Comparison of ENCODE assay signal across 12 cellular contexts in the genomic region with DNA sequence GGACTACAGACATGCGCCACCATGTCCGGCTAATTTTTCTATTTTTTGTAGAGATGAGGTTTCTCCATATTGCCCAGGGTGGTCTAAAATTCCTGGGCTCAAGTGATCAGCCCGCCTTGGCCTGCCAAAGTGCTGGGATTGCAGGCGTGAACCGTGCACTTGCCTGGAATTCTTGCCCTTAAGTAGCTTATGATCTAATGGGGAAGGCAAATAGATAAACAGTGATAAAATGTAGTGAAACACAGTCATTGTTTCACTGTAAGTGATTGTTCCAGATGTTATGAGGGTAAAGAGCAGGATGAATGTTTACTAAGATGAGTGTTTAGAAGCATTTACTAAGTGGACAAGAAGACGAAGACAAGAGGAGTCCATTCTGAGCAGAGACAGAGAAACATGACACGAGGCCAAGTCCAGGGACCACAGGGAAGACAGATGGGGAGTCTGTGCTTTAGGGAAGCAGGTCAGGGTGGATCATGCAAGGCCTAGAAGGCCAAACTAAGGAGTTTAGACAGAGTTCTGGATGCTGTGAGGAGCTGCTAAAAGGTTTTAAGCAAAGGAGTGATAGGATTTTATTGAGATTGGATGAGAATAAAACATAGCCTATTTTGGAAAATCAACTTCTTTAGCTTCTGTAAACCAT. TPM values are rescaled to one million over a fixed set of nuclear protein-coding genes. Genes with fewer than 3 reads are reported as not detected.
DNase-seq lines count a peak whose midpoint lies in the region; TF ChIP-seq lines count a peak whose summit lies in the region.
"Had no signal": no experiment of that assay in that cellular context is flagged by ENCODE, and none has a peak within 500 bp of the region (broad histone marks: within the 10 kb centered on the region; RNA-seq: fewer than 3 reads in every experiment).

No MANE protein-coding gene starts in this region.

- peak overlapping the region; percentile 93 for H3K27ac ChIP-seq in cingulate gyrus (ENCODE audit: low read depth, low read length)
- H3K27ac ChIP-seq in muscle layer of duodenum (ENCODE audit: low read length), result peak overlapping the region; percentile 39
- H3K27ac ChIP-seq in testis, result peak overlapping the region; percentile 52 to 82

- H3K9me3 ChIP-seq in muscle layer of duodenum (ENCODE audit: control insufficient read depth in 1 of 2, low read length in 2 of 2) (no peaks in the 10 kb centered on the region), testis (no peaks in the 10 kb centered on the region)

- no peaks in the 10 kb centered on the region for H3K27me3 ChIP-seq in muscle layer of duodenum (ENCODE audit: low read depth, low read length)
- no peaks in the 10 kb centered on the region for H3K27me3 ChIP-seq in testis

- intact Hi-C loops in testis (cut with DNase I; ENCODE audit: low total_unique reads), result no loop called here

- H3K4me3 ChIP-seq in muscle layer of duodenum (ENCODE audit: low read depth in 1 of 2, low read length in 2 of 2) (no peak overlapping the region), testis (no peak overlapping the region)
- H3K4me3 ChIP-seq: lung had no signal

- no peaks in the 10 kb centered on the region for H3K36me3 ChIP-seq in muscle layer of duodenum (ENCODE audit: control insufficient read depth in 1 of 2, insufficient read depth in 2 of 2, low read length in 2 of 2)
- H3K36me3 ChIP-seq in testis (ENCODE audit: low read depth, missing control alignments), result no peaks in the 10 kb centered on the region

- no peak for TF ChIP-seq POLR2A in testis (IDR thresholded peaks at IDR 0.05)

- peaks cover 62 to 81% of the 10 kb centered on the region in 2 donors for H3K4me1 ChIP-seq in muscle layer of duodenum (ENCODE audit: control insufficient read depth in 1 of 2, insufficient read depth in 2 of 2, low read length in 2 of 2)
- peaks cover 88% of the 10 kb centered on the region for H3K4me1 ChIP-seq in testis

- 77 to 78% methylated on average over 7 of the region's 7 CpGs for WGBS in testis, 2 donors

- TF ChIP-seq CTCF in testis (IDR thresholded peaks at IDR 0.05), result no peak

- DNase-seq in DMS 273 (lab: John Stamatoyannopoulos, UW; ENCODE audit: unreplicated experiment), result peak; percentile 57
- no peak for DNase-seq in DMS 273 treated with DMSO at 0.1 percent for 48 hours (lab: John Stamatoyannopoulos, UW)
- DNase-seq in testis, result no peak
- DNase-seq in foreskin melanocyte, result no peak
- DNase-seq in kidney tubule cell (ENCODE audit: low spot score), result no peak
- no peak for DNase-seq in NCI-H1105 (lab: John Stamatoyannopoulos, UW)
- DNase-seq: 8988T, HFFc6, NCI-H2081 treated with DMSO at 0.1 percent for 48 hours had no signal

RNA-seq across cellular contexts. Expression of a gene that starts 36.9 kb away (rescaled TPM):
- 10 to 100 TPM; 39.8 to 48.3 TPM for total RNA-seq in testis
- polyA plus RNA-seq in testis (ENCODE audit: insufficient read depth, low read depth, low replicate concordance), result 20.5 TPM

Comparison
In these comparisons a context has a peak if more than half of its experiments do, and no peak if none do; other contexts are left out.
1. H3K27ac ChIP-seq: peak in every context shown above with its lines; median percentile 93 in cingulate gyrus; 67 in testis; 39 in muscle layer of duodenum.